26 cellular contexts compared by ENCODE assay signal in the genomic region with DNA sequence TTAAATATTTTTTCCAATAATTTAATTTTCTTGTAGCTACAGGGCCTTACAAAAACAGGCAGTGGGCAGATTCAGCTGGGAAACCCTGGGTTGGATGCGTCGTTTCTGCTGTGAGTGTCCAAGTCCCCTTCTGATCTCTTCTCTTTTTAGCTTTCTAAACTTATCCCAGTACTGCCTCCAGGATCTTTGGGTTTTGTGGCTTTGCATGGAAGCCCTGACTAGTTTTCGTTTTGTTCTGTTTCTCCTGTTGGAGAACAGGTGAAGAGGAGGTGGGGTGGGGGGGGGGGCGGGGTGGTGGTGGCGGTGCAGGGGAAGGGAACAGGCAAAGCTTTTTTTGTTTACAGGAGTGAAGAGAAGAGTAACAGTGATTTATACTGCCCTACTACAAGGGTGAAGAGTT.
A peak's percentile ranks its signal among the peaks of the same experiment; 100 is the strongest.
DNase-seq lines count a peak whose midpoint lies in the region; ATAC-seq and TF ChIP-seq lines count a peak whose summit lies in the region.
"Had no signal": no experiment of that assay in that cellular context is flagged by ENCODE, and none has a peak within 500 bp of the region (broad histone marks: within the 10 kb centered on the region; RNA-seq: fewer than 3 reads in every experiment).

No MANE protein-coding gene starts in this region.

- H3K79me2 ChIP-seq in GM23338 (replicated peaks; ENCODE audit: insufficient read depth): no peaks in the 10 kb centered on the region

- no peak overlapping the region for H3K4me3 Mint-ChIP-seq in GM23338
- no peak overlapping the region for H3K4me3 Mint-ChIP-seq in nephron
- H3K4me3 Mint-ChIP-seq: HFFc6 had no signal

- H3K9me3 Mint-ChIP-seq in GM23338 (no peaks in the 10 kb centered on the region), nephron (no peaks in the 10 kb centered on the region)

- H3K36me3 ChIP-seq in GM23338 (ENCODE audit: insufficient read depth): no peaks in the 10 kb centered on the region
- H3K36me3 ChIP-seq: HAP-1, SJCRH30 had no signal

- H3K4me1 ChIP-seq in GM23338 (ENCODE audit: insufficient read depth): no peaks in the 10 kb centered on the region
- H3K4me1 ChIP-seq: HAP-1 had no signal

- DNase-seq in NCI-H2107 treated with DMSO at 0.1 percent for 48 hours (lab: John Stamatoyannopoulos, UW; ENCODE audit: unreplicated experiment): peak; percentile 17
- DNase-seq in NCI-H2107 (lab: John Stamatoyannopoulos, UW): no peak
- peak; percentile 7 for DNase-seq in GM23338 (ENCODE audit: low spot score)
- peak; percentile 45 for DNase-seq in NCI-H69 (lab: John Stamatoyannopoulos, UW)
- no peak for DNase-seq in AG08395 (ENCODE audit: low spot score)
- DNase-seq in NCI-H2227 treated with DMSO at 0.1 percent for 48 hours (lab: John Stamatoyannopoulos, UW): no peak
- DNase-seq in NCI-H748 treated with DMSO at 0.1 percent for 48 hours (lab: John Stamatoyannopoulos, UW): no peak
- DNase-seq: 8988T, ACHN, Calu3, DMS153, DND-41, GM23248, HFFc6, Karpas-422, NCI-H1105 treated with DMSO at 0.1 percent for 48 hours, NCI-H146, NCI-H1930, NCI-H226, NCI-H510A, NCI-H774, SJCRH30 had no signal

- no peak overlapping the region for H3K4me2 ChIP-seq in GM23338

- H2AFZ ChIP-seq in GM23338: no peak overlapping the region
- H2AFZ ChIP-seq: GM23248 had no signal

- no peaks in the 10 kb centered on the region for H3K27me3 ChIP-seq in GM23338 (ENCODE audit: insufficient read depth)
- H3K27me3 ChIP-seq: SJCRH30 had no signal

- no peaks in the 10 kb centered on the region for H4K20me1 ChIP-seq in GM23338 (replicated peaks; ENCODE audit: insufficient read depth)

- H3K27me3 Mint-ChIP-seq in GM23338 (ENCODE audit: insufficient read depth, low read depth, poor library complexity) (peaks cover 2% of the 10 kb centered on the region), nephron (ENCODE audit: low read depth) (no peaks in the 10 kb centered on the region)

- H3F3A ChIP-seq in GM23338 (replicated peaks; ENCODE audit: low read depth): no peaks in the 10 kb centered on the region

- no peak overlapping the region for H3K4me3 ChIP-seq in GM23338
- H3K4me3 ChIP-seq: GM23248, HAP-1, SJCRH30 had no signal

- ATAC-seq in GM23338: no peak
- ATAC-seq: HepG2, SK-N-SH treated with all-trans-retinoic acid at 6 μM for 48 hours had no signal

- no peak for TF ChIP-seq CTCF in GM23338 (conservative IDR thresholded peaks at IDR 0.05; ENCODE audit: low read depth in 2 of 2)
- no peak for TF ChIP-seq CTCF in nephron (IDR thresholded peaks at IDR 0.05; ENCODE audit: unreplicated experiment in 3 of 3)

- H3K27ac ChIP-seq in GM23338 (ENCODE audit: low read depth): no peak overlapping the region
- H3K27ac ChIP-seq: GM23248, SJCRH30 had no signal

- H3K36me3 Mint-ChIP-seq in GM23338 (ENCODE audit: low read depth) (no peaks in the 10 kb centered on the region), nephron (ENCODE audit: low read depth) (peaks cover 8% of the 10 kb centered on the region)

- peaks cover 14% of the 10 kb centered on the region; the same call in 2 of the 3 replicates for H3K4me1 Mint-ChIP-seq in GM23338
- peaks cover 70% of the 10 kb centered on the region for H3K4me1 Mint-ChIP-seq in nephron

- no peaks in the 10 kb centered on the region for H3K9me2 ChIP-seq in GM23338 (ENCODE audit: insufficient read depth)

- no peak overlapping the region for H3K27ac Mint-ChIP-seq in GM23338
- peak overlapping the region; percentile 50 to 84 (median 74) for H3K27ac Mint-ChIP-seq in nephron
- H3K27ac Mint-ChIP-seq: HFFc6 had no signal

TF ChIP-seq in GM23338, 12 proteins besides CTCF, POLR2A, EP300 and RAD21 (continues in another document):
- TF ChIP-seq POLR2AphosphoS5 (IDR thresholded peaks at IDR 0.05; ENCODE audit: low read depth) (no peak), CREB1 (CRISPR knock-in tag; IDR thresholded peaks at IDR 0.05; ENCODE audit: low read depth) (no peak), EZH2phosphoT487 (IDR thresholded peaks at IDR 0.05; ENCODE audit: unreplicated experiment) (no peak), ETS1 (IDR thresholded peaks at IDR 0.05) (no peak)
- TF ChIP-seq, protein P1, sequence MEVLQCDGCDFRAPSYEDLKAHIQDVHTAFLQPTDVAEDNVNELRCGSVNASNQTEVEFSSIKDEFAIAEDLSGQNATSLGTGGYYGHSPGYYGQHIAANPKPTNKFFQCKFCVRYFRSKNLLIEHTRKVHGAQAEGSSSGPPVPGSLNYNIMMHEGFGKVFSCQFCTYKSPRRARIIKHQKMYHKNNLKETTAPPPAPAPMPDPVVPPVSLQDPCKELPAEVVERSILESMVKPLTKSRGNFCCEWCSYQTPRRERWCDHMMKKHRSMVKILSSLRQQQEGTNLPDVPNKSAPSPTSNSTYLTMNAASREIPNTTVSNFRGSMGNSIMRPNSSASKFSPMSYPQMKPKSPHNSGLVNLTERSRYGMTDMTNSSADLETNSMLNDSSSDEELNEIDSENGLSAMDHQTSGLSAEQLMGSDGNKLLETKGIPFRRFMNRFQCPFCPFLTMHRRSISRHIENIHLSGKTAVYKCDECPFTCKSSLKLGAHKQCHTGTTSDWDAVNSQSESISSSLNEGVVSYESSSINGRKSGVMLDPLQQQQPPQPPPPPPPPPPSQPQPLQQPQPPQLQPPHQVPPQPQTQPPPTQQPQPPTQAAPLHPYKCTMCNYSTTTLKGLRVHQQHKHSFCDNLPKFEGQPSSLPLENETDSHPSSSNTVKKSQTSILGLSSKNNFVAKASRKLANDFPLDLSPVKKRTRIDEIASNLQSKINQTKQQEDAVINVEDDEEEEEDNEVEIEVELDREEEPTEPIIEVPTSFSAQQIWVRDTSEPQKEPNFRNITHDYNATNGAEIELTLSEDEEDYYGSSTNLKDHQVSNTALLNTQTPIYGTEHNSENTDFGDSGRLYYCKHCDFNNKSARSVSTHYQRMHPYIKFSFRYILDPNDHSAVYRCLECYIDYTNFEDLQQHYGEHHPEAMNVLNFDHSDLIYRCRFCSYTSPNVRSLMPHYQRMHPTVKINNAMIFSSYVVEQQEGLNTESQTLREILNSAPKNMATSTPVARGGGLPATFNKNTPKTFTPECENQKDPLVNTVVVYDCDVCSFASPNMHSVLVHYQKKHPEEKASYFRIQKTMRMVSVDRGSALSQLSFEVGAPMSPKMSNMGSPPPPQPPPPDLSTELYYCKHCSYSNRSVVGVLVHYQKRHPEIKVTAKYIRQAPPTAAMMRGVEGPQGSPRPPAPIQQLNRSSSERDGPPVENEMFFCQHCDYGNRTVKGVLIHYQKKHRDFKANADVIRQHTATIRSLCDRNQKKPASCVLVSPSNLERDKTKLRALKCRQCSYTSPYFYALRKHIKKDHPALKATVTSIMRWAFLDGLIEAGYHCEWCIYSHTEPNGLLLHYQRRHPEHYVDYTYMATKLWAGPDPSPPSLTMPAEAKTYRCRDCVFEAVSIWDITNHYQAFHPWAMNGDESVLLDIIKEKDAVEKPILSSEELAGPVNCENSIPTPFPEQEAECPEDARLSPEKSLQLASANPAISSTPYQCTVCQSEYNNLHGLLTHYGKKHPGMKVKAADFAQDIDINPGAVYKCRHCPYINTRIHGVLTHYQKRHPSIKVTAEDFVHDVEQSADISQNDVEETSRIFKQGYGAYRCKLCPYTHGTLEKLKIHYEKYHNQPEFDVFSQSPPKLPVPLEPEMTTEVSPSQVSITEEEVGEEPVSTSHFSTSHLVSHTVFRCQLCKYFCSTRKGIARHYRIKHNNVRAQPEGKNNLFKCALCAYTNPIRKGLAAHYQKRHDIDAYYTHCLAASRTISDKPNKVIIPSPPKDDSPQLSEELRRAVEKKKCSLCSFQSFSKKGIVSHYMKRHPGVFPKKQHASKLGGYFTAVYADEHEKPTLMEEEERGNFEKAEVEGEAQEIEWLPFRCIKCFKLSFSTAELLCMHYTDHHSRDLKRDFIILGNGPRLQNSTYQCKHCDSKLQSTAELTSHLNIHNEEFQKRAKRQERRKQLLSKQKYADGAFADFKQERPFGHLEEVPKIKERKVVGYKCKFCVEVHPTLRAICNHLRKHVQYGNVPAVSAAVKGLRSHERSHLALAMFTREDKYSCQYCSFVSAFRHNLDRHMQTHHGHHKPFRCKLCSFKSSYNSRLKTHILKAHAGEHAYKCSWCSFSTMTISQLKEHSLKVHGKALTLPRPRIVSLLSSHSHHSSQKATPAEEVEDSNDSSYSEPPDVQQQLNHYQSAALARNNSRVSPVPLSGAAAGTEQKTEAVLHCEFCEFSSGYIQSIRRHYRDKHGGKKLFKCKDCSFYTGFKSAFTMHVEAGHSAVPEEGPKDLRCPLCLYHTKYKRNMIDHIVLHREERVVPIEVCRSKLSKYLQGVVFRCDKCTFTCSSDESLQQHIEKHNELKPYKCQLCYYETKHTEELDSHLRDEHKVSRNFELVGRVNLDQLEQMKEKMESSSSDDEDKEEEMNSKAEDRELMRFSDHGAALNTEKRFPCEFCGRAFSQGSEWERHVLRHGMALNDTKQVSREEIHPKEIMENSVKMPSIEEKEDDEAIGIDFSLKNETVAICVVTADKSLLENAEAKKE (CRISPR knock-in tag; IDR thresholded peaks at IDR 0.05): no peak

Comparison
In these comparisons a context has a peak if more than half of its experiments do, and no peak if none do; other contexts are left out.
1. DNase-seq: peak in NCI-H2107 treated with DMSO at 0.1 percent for 48 hours (single experiment), GM23338 (single experiment) and NCI-H69 (single experiment); none in NCI-H2107 (single experiment), AG08395 (single experiment), NCI-H2227 treated with DMSO at 0.1 percent for 48 hours (single experiment) and NCI-H748 treated with DMSO at 0.1 percent for 48 hours (single experiment).